1 cellular context compared by ENCODE assay signal in the genomic region with DNA sequence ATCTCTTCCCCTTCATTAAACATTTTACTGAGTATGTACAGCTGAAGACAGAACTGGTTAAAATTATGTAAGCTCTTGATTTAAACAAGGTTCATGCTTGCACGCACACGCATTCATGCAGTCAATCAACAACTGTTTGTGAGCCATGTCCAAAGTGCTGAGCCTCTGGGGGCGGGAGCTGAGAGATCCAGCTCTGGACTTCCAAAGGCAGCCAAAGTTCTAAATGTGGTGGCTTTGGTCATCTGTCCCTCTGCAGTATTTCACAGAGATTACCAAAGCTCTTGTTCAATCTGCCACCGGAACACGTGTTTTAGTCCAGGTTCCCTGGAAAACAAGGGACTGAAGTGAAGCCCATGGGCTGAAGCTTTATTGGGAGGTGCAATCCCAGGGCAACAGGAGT.
TF ChIP-seq lines count a peak whose summit lies in the region.

No MANE protein-coding gene starts in this region.

TF ChIP-seq in GM23338, 12 proteins besides CTCF, POLR2A, EP300 and RAD21 (continued from another document):
- TF ChIP-seq, protein P1, sequence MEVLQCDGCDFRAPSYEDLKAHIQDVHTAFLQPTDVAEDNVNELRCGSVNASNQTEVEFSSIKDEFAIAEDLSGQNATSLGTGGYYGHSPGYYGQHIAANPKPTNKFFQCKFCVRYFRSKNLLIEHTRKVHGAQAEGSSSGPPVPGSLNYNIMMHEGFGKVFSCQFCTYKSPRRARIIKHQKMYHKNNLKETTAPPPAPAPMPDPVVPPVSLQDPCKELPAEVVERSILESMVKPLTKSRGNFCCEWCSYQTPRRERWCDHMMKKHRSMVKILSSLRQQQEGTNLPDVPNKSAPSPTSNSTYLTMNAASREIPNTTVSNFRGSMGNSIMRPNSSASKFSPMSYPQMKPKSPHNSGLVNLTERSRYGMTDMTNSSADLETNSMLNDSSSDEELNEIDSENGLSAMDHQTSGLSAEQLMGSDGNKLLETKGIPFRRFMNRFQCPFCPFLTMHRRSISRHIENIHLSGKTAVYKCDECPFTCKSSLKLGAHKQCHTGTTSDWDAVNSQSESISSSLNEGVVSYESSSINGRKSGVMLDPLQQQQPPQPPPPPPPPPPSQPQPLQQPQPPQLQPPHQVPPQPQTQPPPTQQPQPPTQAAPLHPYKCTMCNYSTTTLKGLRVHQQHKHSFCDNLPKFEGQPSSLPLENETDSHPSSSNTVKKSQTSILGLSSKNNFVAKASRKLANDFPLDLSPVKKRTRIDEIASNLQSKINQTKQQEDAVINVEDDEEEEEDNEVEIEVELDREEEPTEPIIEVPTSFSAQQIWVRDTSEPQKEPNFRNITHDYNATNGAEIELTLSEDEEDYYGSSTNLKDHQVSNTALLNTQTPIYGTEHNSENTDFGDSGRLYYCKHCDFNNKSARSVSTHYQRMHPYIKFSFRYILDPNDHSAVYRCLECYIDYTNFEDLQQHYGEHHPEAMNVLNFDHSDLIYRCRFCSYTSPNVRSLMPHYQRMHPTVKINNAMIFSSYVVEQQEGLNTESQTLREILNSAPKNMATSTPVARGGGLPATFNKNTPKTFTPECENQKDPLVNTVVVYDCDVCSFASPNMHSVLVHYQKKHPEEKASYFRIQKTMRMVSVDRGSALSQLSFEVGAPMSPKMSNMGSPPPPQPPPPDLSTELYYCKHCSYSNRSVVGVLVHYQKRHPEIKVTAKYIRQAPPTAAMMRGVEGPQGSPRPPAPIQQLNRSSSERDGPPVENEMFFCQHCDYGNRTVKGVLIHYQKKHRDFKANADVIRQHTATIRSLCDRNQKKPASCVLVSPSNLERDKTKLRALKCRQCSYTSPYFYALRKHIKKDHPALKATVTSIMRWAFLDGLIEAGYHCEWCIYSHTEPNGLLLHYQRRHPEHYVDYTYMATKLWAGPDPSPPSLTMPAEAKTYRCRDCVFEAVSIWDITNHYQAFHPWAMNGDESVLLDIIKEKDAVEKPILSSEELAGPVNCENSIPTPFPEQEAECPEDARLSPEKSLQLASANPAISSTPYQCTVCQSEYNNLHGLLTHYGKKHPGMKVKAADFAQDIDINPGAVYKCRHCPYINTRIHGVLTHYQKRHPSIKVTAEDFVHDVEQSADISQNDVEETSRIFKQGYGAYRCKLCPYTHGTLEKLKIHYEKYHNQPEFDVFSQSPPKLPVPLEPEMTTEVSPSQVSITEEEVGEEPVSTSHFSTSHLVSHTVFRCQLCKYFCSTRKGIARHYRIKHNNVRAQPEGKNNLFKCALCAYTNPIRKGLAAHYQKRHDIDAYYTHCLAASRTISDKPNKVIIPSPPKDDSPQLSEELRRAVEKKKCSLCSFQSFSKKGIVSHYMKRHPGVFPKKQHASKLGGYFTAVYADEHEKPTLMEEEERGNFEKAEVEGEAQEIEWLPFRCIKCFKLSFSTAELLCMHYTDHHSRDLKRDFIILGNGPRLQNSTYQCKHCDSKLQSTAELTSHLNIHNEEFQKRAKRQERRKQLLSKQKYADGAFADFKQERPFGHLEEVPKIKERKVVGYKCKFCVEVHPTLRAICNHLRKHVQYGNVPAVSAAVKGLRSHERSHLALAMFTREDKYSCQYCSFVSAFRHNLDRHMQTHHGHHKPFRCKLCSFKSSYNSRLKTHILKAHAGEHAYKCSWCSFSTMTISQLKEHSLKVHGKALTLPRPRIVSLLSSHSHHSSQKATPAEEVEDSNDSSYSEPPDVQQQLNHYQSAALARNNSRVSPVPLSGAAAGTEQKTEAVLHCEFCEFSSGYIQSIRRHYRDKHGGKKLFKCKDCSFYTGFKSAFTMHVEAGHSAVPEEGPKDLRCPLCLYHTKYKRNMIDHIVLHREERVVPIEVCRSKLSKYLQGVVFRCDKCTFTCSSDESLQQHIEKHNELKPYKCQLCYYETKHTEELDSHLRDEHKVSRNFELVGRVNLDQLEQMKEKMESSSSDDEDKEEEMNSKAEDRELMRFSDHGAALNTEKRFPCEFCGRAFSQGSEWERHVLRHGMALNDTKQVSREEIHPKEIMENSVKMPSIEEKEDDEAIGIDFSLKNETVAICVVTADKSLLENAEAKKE (CRISPR knock-in tag; IDR thresholded peaks at IDR 0.05): no peak
- TF ChIP-seq JUNB (IDR thresholded peaks at IDR 0.05; ENCODE audit: unreplicated experiment) (no peak), EZH2phosphoT487 (IDR thresholded peaks at IDR 0.05; ENCODE audit: unreplicated experiment) (no peak), EZH2 (IDR thresholded peaks at IDR 0.05; ENCODE audit: low read depth, unreplicated experiment) (no peak), POLR2AphosphoS5 (IDR thresholded peaks at IDR 0.05; ENCODE audit: low read depth) (no peak), STAT1 (IDR thresholded peaks at IDR 0.05; ENCODE audit: unreplicated experiment) (no peak), ZNF331 (CRISPR knock-in tag; IDR thresholded peaks at IDR 0.05; ENCODE audit: low read depth) (no peak), NANOG (IDR thresholded peaks at IDR 0.05; ENCODE audit: borderline replicate concordance) (no peak)
- TF ChIP-seq, protein P2, sequence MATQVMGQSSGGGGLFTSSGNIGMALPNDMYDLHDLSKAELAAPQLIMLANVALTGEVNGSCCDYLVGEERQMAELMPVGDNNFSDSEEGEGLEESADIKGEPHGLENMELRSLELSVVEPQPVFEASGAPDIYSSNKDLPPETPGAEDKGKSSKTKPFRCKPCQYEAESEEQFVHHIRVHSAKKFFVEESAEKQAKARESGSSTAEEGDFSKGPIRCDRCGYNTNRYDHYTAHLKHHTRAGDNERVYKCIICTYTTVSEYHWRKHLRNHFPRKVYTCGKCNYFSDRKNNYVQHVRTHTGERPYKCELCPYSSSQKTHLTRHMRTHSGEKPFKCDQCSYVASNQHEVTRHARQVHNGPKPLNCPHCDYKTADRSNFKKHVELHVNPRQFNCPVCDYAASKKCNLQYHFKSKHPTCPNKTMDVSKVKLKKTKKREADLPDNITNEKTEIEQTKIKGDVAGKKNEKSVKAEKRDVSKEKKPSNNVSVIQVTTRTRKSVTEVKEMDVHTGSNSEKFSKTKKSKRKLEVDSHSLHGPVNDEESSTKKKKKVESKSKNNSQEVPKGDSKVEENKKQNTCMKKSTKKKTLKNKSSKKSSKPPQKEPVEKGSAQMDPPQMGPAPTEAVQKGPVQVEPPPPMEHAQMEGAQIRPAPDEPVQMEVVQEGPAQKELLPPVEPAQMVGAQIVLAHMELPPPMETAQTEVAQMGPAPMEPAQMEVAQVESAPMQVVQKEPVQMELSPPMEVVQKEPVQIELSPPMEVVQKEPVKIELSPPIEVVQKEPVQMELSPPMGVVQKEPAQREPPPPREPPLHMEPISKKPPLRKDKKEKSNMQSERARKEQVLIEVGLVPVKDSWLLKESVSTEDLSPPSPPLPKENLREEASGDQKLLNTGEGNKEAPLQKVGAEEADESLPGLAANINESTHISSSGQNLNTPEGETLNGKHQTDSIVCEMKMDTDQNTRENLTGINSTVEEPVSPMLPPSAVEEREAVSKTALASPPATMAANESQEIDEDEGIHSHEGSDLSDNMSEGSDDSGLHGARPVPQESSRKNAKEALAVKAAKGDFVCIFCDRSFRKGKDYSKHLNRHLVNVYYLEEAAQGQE (IDR thresholded peaks at IDR 0.05; ENCODE audit: unreplicated experiment): no peak
- TF ChIP-seq, protein P3, sequence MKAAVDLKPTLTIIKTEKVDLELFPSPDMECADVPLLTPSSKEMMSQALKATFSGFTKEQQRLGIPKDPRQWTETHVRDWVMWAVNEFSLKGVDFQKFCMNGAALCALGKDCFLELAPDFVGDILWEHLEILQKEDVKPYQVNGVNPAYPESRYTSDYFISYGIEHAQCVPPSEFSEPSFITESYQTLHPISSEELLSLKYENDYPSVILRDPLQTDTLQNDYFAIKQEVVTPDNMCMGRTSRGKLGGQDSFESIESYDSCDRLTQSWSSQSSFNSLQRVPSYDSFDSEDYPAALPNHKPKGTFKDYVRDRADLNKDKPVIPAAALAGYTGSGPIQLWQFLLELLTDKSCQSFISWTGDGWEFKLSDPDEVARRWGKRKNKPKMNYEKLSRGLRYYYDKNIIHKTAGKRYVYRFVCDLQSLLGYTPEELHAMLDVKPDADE (IDR thresholded peaks at IDR 0.05): no peak
